8 cellular contexts compared by ENCODE assay signal in the genomic region with DNA sequence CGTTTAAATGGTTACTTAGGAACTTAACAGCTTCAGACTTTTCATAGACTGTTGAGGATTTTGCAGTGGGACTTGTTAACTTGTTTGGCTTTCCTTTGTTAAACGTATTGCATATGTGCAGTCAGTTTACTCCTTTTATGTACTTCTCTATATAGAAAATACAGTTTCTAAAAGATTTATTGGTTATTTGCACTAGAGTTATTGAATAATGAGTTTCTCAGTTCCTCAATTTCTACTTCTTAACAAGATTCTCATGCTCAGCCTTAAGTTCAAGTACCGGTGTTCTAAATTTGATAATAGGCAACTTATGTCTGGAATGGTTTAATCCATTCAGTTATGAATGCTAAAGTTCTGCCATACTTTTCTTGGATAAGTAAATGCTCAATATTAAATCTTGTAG. TPM values are rescaled to one million over a fixed set of nuclear protein-coding genes. Genes with fewer than 3 reads are reported as not detected.
DNase-seq lines count a peak whose midpoint lies in the region; ATAC-seq, FAIRE-seq and TF ChIP-seq lines count a peak whose summit lies in the region.

No MANE protein-coding gene starts in this region.

- peak overlapping the region; percentile 99 to 100 for H3K9ac ChIP-seq in kidney (ENCODE audit: low read length in 2 of 2)

- H3K4me1 Mint-ChIP-seq in activated CD4-positive, alpha-beta T cell treated with anti-CD3 and anti-CD28 coated beads, Interleukin-2, amount 10 ng/mL, durations not matched to agents 24 days and 14 days, result peaks cover 40% of the 10 kb centered on the region
- H3K4me1 Mint-ChIP-seq in activated T-helper 17 cell treated with anti-CD3 and anti-CD28 coated beads, Interleukin-2, amount 50 U/mL, for 72 hours, result peaks cover 31% of the 10 kb centered on the region

- no peaks in the 10 kb centered on the region for H3K9me3 Mint-ChIP-seq in activated CD4-positive, alpha-beta T cell treated with anti-CD3 and anti-CD28 coated beads, Interleukin-2, amount 10 ng/mL, durations not matched to agents 24 days and 14 days
- H3K9me3 Mint-ChIP-seq in activated T-helper 17 cell treated with anti-CD3 and anti-CD28 coated beads, Interleukin-2, amount 50 U/mL, for 72 hours, result no peaks in the 10 kb centered on the region

- TF ChIP-seq CTCF in kidney (IDR thresholded peaks at IDR 0.05; ENCODE audit: borderline replicate concordance, extremely low read depth, insufficient read depth), result no peak
- TF ChIP-seq CTCF in thoracic aorta (IDR thresholded peaks at IDR 0.05), result no peak

- H3K4me3 Mint-ChIP-seq in activated CD4-positive, alpha-beta T cell treated with anti-CD3 and anti-CD28 coated beads, Interleukin-2, amount 10 ng/mL, durations not matched to agents 24 days and 14 days, result peak overlapping the region; percentile 93
- H3K4me3 Mint-ChIP-seq in activated T-helper 17 cell treated with anti-CD3 and anti-CD28 coated beads, Interleukin-2, amount 50 U/mL, for 72 hours, result peak overlapping the region; percentile 96

- no peak for DNase-seq in activated CD4-positive, alpha-beta T cell treated with anti-CD3 and anti-CD28 coated beads, Interleukin-2, amount 10 ng/mL, durations not matched to agents 24 days and 14 days
- no peak for DNase-seq in activated CD4-positive, alpha-beta T cell treated with anti-CD3 and anti-CD28 coated beads, Interleukin-2, amount 50 U/mL, for 4 hours
- DNase-seq in kidney (no peak), thoracic aorta (ENCODE audit: low spot score) (no peak)
- no peak for DNase-seq in stimulated activated naive CD4-positive, alpha-beta T cell treated with Interleukin-2 at 50 U/mL for 16 hours (lab: John Stamatoyannopoulos, UW)

- H3K36me3 Mint-ChIP-seq in activated CD4-positive, alpha-beta T cell treated with anti-CD3 and anti-CD28 coated beads, Interleukin-2, amount 10 ng/mL, durations not matched to agents 24 days and 14 days (ENCODE audit: low read depth), result peaks cover 30% of the 10 kb centered on the region
- H3K36me3 Mint-ChIP-seq in activated T-helper 17 cell treated with anti-CD3 and anti-CD28 coated beads, Interleukin-2, amount 50 U/mL, for 72 hours (ENCODE audit: low read depth), result peaks cover 55% of the 10 kb centered on the region

- no peaks in the 10 kb centered on the region for H3K27me3 Mint-ChIP-seq in activated CD4-positive, alpha-beta T cell treated with anti-CD3 and anti-CD28 coated beads, Interleukin-2, amount 10 ng/mL, durations not matched to agents 24 days and 14 days
- H3K27me3 Mint-ChIP-seq in activated T-helper 17 cell treated with anti-CD3 and anti-CD28 coated beads, Interleukin-2, amount 50 U/mL, for 72 hours, result no peaks in the 10 kb centered on the region

- H3K27ac ChIP-seq in kidney (ENCODE audit: low read depth in 2 of 2, low read length in 2 of 2) (peak overlapping the region in 1 of 2 donors; percentile 98), thoracic aorta (peak overlapping the region; percentile 96 to 99)

- peaks cover 0 to 4% of the 10 kb centered on the region in 2 donors for H3K4me1 ChIP-seq in kidney (ENCODE audit: control insufficient read depth in 1 of 2, insufficient read depth in 1 of 2, low read depth in 1 of 2, low read length in 2 of 2)
- peaks cover 17 to 21% of the 10 kb centered on the region in 2 donors for H3K4me1 ChIP-seq in thoracic aorta (ENCODE audit: control insufficient read depth in 1 of 2, low read depth in 2 of 2)

- no peak for FAIRE-seq in kidney (lab: Jason Lieb, UNC)

- H3K36me3 ChIP-seq in kidney (ENCODE audit: control insufficient read depth in 1 of 2, insufficient read depth in 2 of 2, low read length in 2 of 2), result peaks cover 0 to 3% of the 10 kb centered on the region in 2 donors
- no peaks in the 10 kb centered on the region for H3K36me3 ChIP-seq in thoracic aorta

- peak overlapping the region; percentile 99 for H3K27ac Mint-ChIP-seq in activated CD4-positive, alpha-beta T cell treated with anti-CD3 and anti-CD28 coated beads, Interleukin-2, amount 10 ng/mL, durations not matched to agents 24 days and 14 days
- H3K27ac Mint-ChIP-seq in activated T-helper 17 cell treated with anti-CD3 and anti-CD28 coated beads, Interleukin-2, amount 50 U/mL, for 72 hours, result peak overlapping the region; percentile 98

- H3K9me3 ChIP-seq in kidney (ENCODE audit: control insufficient read depth in 1 of 2, low read length in 2 of 2), result no peaks in the 10 kb centered on the region
- H3K9me3 ChIP-seq in thoracic aorta, result no peaks in the 10 kb centered on the region

- no peaks in the 10 kb centered on the region for H3K27me3 ChIP-seq in thoracic aorta (replicated peaks; ENCODE audit: insufficient read depth)

- ATAC-seq in activated T-helper 17 cell treated with anti-CD3 and anti-CD28 coated beads, Interleukin-2, amount 50 U/mL, for 72 hours (replicated peaks), result no peak
- no peak for ATAC-seq in thoracic aorta (ENCODE audit: insufficient number of reproducible peaks, low FRiP score, low read depth)
- no peak for ATAC-seq in HG03520 (IDR thresholded peaks at IDR 0.05; ENCODE audit: unreplicated experiment)
- no peak for ATAC-seq in GM19397 (IDR thresholded peaks at IDR 0.05; ENCODE audit: unreplicated experiment)

- intact Hi-C loops in activated CD4-positive, alpha-beta T cell treated with anti-CD3 and anti-CD28 coated beads, Interleukin-2, amount 10 ng/mL, durations not matched to agents 24 days and 14 days (cut with micrococcal nuclease), result loop anchor here (2.0 kb wide), 1 partner anchor 35 kb away; no protein-coding TSS in a partner anchor
- intact Hi-C loops in kidney (cut with DNase I), result no loop called here

- H3K4me3 ChIP-seq in kidney (ENCODE audit: low read length in 2 of 2) (peak overlapping the region; percentile 97 to 99), thoracic aorta (peak overlapping the region; percentile 100)

RNA-seq across cellular contexts. Expression of a gene that starts 0.9 kb away (rescaled TPM):
- total RNA-seq in activated CD4-positive, alpha-beta T cell treated with anti-CD3 and anti-CD28 coated beads, Interleukin-2, amount 10 ng/mL, durations not matched to agents 24 days and 14 days, result 474 and 479 TPM in 2 replicates
- total RNA-seq in activated T-helper 17 cell treated with anti-CD3 and anti-CD28 coated beads, Interleukin-2, amount 50 U/mL, for 72 hours, result 100 to 1,000 TPM; 190 to 352 TPM
- total RNA-seq in kidney (151 TPM), thoracic aorta (10 to 100 TPM; 91.5 to 93.0 TPM)
- polyA plus RNA-seq in kidney (ENCODE audit: insufficient read depth, low read depth, low replicate concordance), result 164 TPM

RNA-seq across cellular contexts. Expression of a gene that starts 45.6 kb away (rescaled TPM):
- 38.7 and 40.5 TPM in 2 replicates for total RNA-seq in activated CD4-positive, alpha-beta T cell treated with anti-CD3 and anti-CD28 coated beads, Interleukin-2, amount 10 ng/mL, durations not matched to agents 24 days and 14 days
- 10 to 100 TPM; 33.4 to 37.0 TPM for total RNA-seq in activated T-helper 17 cell treated with anti-CD3 and anti-CD28 coated beads, Interleukin-2, amount 50 U/mL, for 72 hours
- 68.1 TPM for total RNA-seq in kidney
- 96.6 TPM for polyA plus RNA-seq in kidney (ENCODE audit: insufficient read depth, low read depth, low replicate concordance)
- total RNA-seq in thoracic aorta, result 10 to 100 TPM; 78.5 to 79.7 TPM

RNA-seq across cellular contexts. Expression of a gene that starts 52.8 kb away (rescaled TPM):
- total RNA-seq in activated CD4-positive, alpha-beta T cell treated with anti-CD3 and anti-CD28 coated beads, Interleukin-2, amount 10 ng/mL, durations not matched to agents 24 days and 14 days, result 18.7 and 20.3 TPM in 2 replicates
- total RNA-seq in activated T-helper 17 cell treated with anti-CD3 and anti-CD28 coated beads, Interleukin-2, amount 50 U/mL, for 72 hours, result 10 to 100 TPM; 31.2 to 40.8 TPM
- 32.5 TPM for total RNA-seq in kidney
- 3.9 TPM for polyA plus RNA-seq in kidney (ENCODE audit: insufficient read depth, low read depth, low replicate concordance)
- total RNA-seq in thoracic aorta, result 10 to 100 TPM; 10.4 to 38.0 TPM
